Comparison of ENCODE assay signal across 20 cellular contexts in the genomic region with DNA sequence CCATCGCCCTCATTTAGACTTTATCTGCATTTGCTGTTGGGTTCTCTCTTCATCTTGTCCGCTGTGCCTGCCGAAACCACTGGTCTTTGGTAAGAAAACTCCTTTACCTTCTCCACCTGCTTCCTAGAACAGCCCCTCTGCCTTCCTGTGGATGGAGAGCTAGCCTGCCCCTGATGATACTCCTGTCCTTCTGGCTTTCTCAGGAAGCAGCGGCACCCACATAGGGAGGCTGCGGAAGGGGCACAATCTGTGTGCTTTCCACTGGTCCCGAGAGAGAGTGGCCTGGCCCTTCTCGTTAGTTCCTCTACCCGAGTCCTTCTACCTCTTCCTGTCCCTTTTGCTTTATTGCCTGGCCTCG.
DNase-seq lines count a peak whose midpoint lies in the region; ATAC-seq, FAIRE-seq and TF ChIP-seq lines count a peak whose summit lies in the region.
"Had no signal": no experiment of that assay in that cellular context is flagged by ENCODE, and none has a peak within 500 bp of the region (broad histone marks: within the 10 kb centered on the region; RNA-seq: fewer than 3 reads in every experiment).

No MANE protein-coding gene starts in this region.

- H2AK5ac ChIP-seq in H1 (ENCODE audit: low read depth, low read length): no peak overlapping the region

- FAIRE-seq in H1 (lab: Jason Lieb, UNC): no peak

- H3K9me3 ChIP-seq in BLaER1: no peaks in the 10 kb centered on the region
- H3K9me3 ChIP-seq in HUES64 (ENCODE audit: insufficient read depth, low read depth, low read length): no peaks in the 10 kb centered on the region
- H3K9me3 ChIP-seq in H1 (ENCODE audit: insufficient read depth in 2 of 2, low read depth in 1 of 2, low read length in 1 of 2): no peaks in the 10 kb centered on the region
- H3K9me3 ChIP-seq in neural progenitor cell (ENCODE audit: low read depth): no peaks in the 10 kb centered on the region
- H3K9me3 ChIP-seq: uterus had no signal

- H3K4me2 ChIP-seq in BLaER1 (peak overlapping the region; percentile 56), H1 (ENCODE audit: insufficient read depth in 1 of 2, low read depth in 2 of 2, low read length in 2 of 2) (no peak overlapping the region), neural progenitor cell (no peak overlapping the region)
- H3K4me2 ChIP-seq: PC-9 had no signal

- TF ChIP-seq RAD21 in H1 (IDR thresholded peaks at IDR 0.05 in 1 of 2, conservative IDR thresholded peaks at IDR 0.05 in 1 of 2; ENCODE audit: low read depth in 2 of 2, low read length in 2 of 2): no peak

- no peak overlapping the region for H4K91ac ChIP-seq in H1 (replicated peaks; ENCODE audit: insufficient read length, low read length)

- H3K9ac ChIP-seq in BLaER1 (peak overlapping the region; percentile 30; the same call in 1 of the 2 replicates), HUES64 (ENCODE audit: low read depth, low read length) (0 out of 2 replicates have a peak overlapping the region, but pooled peaks have one; percentile 2), H1 (replicated peaks in 1 of 4; ENCODE audit: extremely low read depth in 1 of 4, low read depth in 3 of 4, low read length in 3 of 4) (no peak overlapping the region), neural progenitor cell (no peak overlapping the region)

- peaks cover 0 to 38% of the 10 kb centered on the region in 2 experiments; a peak in 2 of 4 replicates for H3K79me2 ChIP-seq in H1 (ENCODE audit: control insufficient read depth in 1 of 2, insufficient read depth in 2 of 2, low read length in 2 of 2)
- H3K79me2 ChIP-seq in neural progenitor cell (ENCODE audit: low read depth): no peaks in the 10 kb centered on the region

- H3K4me1 ChIP-seq in BLaER1 (peaks cover 79% of the 10 kb centered on the region), HUES64 (ENCODE audit: insufficient read depth, low read length) (peaks cover 30% of the 10 kb centered on the region), H1 (replicated peaks in 1 of 4; ENCODE audit: control insufficient read depth in 3 of 4, insufficient read depth in 4 of 4, low read length in 3 of 4) (peaks cover 0 to 10% (median 7%) of the 10 kb centered on the region in 4 experiments; a peak in 6 of 7 replicates), neural progenitor cell (peaks cover 14% of the 10 kb centered on the region)

- H3K14ac ChIP-seq in H1 (ENCODE audit: insufficient read length): no peak overlapping the region

- DNase-seq in H1 (ENCODE audit: low read depth in 1 of 2, low spot score in 2 of 2) (no peak), neural progenitor cell (ENCODE audit: low spot score) (no peak), glomerular visceral epithelial cell (ENCODE audit: extremely low spot score) (no peak), left ventricle myocardium superior (no peak)
- DNase-seq in activated CD8-positive, alpha-beta memory T cell treated with anti-CD3 and anti-CD28 coated beads for 24 hours: no peak
- DNase-seq: activated CD8-positive, alpha-beta memory T cell treated with anti-CD3 and anti-CD28 coated beads, Interleukin-2, amount 50 U/mL, for 48 hours; amniotic stem cell; DMS53; hippocampal formation; NCI-H1694 treated with DMSO at 0.1 percent for 48 hours; NCI-H510A; PC-9; stimulated activated CD4-positive, alpha-beta T cell treated with anti-CD3 and anti-CD28 coated beads, Interleukin-4, amount 100 ng/mL, for 1 hour had no signal

- H2BK120ac ChIP-seq in H1 (replicated peaks; ENCODE audit: low read depth, low read length): no peak overlapping the region

- no peaks in the 10 kb centered on the region for H3K9me3 Mint-ChIP-seq in neural progenitor cell
- H3K9me3 Mint-ChIP-seq: neural crest cell had no signal

- H2AFZ ChIP-seq in H1 (ENCODE audit: low read length) (no peak overlapping the region), neural progenitor cell (replicated peaks) (no peak overlapping the region)
- H2AFZ ChIP-seq: PC-9 had no signal

- WGBS in HUES64: 92% methylated on average over 9 of the region's 9 CpGs
- WGBS in H1 (ENCODE audit: extremely low coverage in 1 of 2, insufficient coverage in 1 of 2, insufficient read length in 1 of 2, insufficient replicate concordance in 2 of 2, low coverage in 1 of 2, low lambda C conversion rate in 2 of 2, missing lambda C conversion rate in 1 of 2), 2 experiments: 92% methylated on average over 9 of the region's 9 CpGs; no CpG with 5 or more reads in 1 of the 2 experiments

- H3K4ac ChIP-seq in H1 (replicated peaks; ENCODE audit: insufficient read length, low read depth, low read length): no peak overlapping the region

- H3K18ac ChIP-seq in H1 (ENCODE audit: extremely low read depth, low read length): 0 out of 2 replicates have a peak overlapping the region, but pooled peaks have one; percentile 21

- ATAC-seq in left ventricle myocardium superior (no peak), GM18511 (IDR thresholded peaks at IDR 0.05; ENCODE audit: unreplicated experiment) (no peak)
- ATAC-seq: esophagus mucosa, left lobe of liver had no signal

- no peak for TF ChIP-seq POLR2A in H1 (IDR thresholded peaks at IDR 0.05; ENCODE audit: control extremely low read depth in 1 of 2, low read depth in 2 of 2, low read length in 2 of 2)

- H4K20me1 ChIP-seq in BLaER1: peaks cover 100% of the 10 kb centered on the region
- H4K20me1 ChIP-seq in H1 (replicated peaks in 1 of 2; ENCODE audit: control insufficient read depth in 1 of 2, insufficient read depth in 2 of 2, low read length in 2 of 2): peaks cover 2 to 9% of the 10 kb centered on the region in 2 experiments
- H4K20me1 ChIP-seq in neural progenitor cell (ENCODE audit: low read depth): no peaks in the 10 kb centered on the region

- no peak overlapping the region for H3K4me3 Mint-ChIP-seq in neural progenitor cell
- H3K4me3 Mint-ChIP-seq: neural crest cell had no signal

- H3K56ac ChIP-seq in H1 (replicated peaks; ENCODE audit: insufficient read length, low read depth, low read length): no peak overlapping the region

- H3K36me3 ChIP-seq in BLaER1 (peaks cover 55% of the 10 kb centered on the region), HUES64 (ENCODE audit: insufficient read depth, low read length) (no peaks in the 10 kb centered on the region), H1 (ENCODE audit: control insufficient read depth in 2 of 4, insufficient read depth in 4 of 4, low read length in 3 of 4) (no peaks in the 10 kb centered on the region), neural progenitor cell (no peaks in the 10 kb centered on the region)
- H3K36me3 ChIP-seq: uterus had no signal

- H3K27me3 Mint-ChIP-seq in neural progenitor cell (ENCODE audit: insufficient read depth, low read depth): no peaks in the 10 kb centered on the region

- peaks cover 4% of the 10 kb centered on the region for H3F3A ChIP-seq in neural progenitor cell (ENCODE audit: low read depth)

- H3K27me3 ChIP-seq in BLaER1: no peaks in the 10 kb centered on the region
- H3K27me3 ChIP-seq in HUES64 (ENCODE audit: insufficient read depth, low read length): no peaks in the 10 kb centered on the region
- no peaks in the 10 kb centered on the region for H3K27me3 ChIP-seq in H1 (replicated peaks in 1 of 4; ENCODE audit: control insufficient read depth in 3 of 4, extremely low read depth in 1 of 4, insufficient read depth in 3 of 4, low read length in 3 of 4)
- H3K27me3 ChIP-seq in neural progenitor cell: no peaks in the 10 kb centered on the region
- H3K27me3 ChIP-seq: uterus had no signal

- no peak overlapping the region for H2BK15ac ChIP-seq in H1 (ENCODE audit: low read length)

- H3K4me3 ChIP-seq in BLaER1 (no peak overlapping the region), HUES64 (ENCODE audit: low read length) (no peak overlapping the region), H1 (ENCODE audit: extremely low read depth in 1 of 4, insufficient read depth in 2 of 4, low read depth in 3 of 4, low read length in 4 of 4) (no peak overlapping the region), neural progenitor cell (no peak overlapping the region)
- H3K4me3 ChIP-seq: PC-9, uterus had no signal

- no peak overlapping the region for H2BK20ac ChIP-seq in H1 (ENCODE audit: low read length)

- H4K8ac ChIP-seq in H1 (ENCODE audit: extremely low read depth, insufficient read depth, low read length): peak overlapping the region; percentile 22

- TF ChIP-seq EP300 in H1 (IDR thresholded peaks at IDR 0.05; ENCODE audit: borderline replicate concordance in 1 of 2, low read depth in 2 of 2, low read length in 2 of 2): no peak

- H2BK5ac ChIP-seq in H1 (ENCODE audit: low read depth, low read length): peak overlapping the region; percentile 60; the same call in 1 of the 2 replicates

- POLR2A ChIA-PET in H1 (lab: Charles Lee; ENCODE audit: partially characterized antibody): no interaction called here

- H3K23me2 ChIP-seq in H1 (ENCODE audit: low read depth, low read length): no peaks in the 10 kb centered on the region

- CTCF ChIA-PET in H1 (lab: Charles Lee; ENCODE audit: partially characterized antibody): interaction anchor here (1.4 to 1.6 kb wide), 2 partner anchors 11 to 21 kb away, joined by 3 to 5 read pairs; no protein-coding TSS in a partner anchor

- H3K79me1 ChIP-seq in H1 (ENCODE audit: low read depth, low read length): peaks cover 4% of the 10 kb centered on the region; the same call in 1 of the 2 replicates

- H3K27ac Mint-ChIP-seq in neural progenitor cell: peak overlapping the region; percentile 4

- no peak overlapping the region for H3K23ac ChIP-seq in H1 (ENCODE audit: insufficient read length)

- H3K27ac ChIP-seq in BLaER1 (peak overlapping the region; percentile 55), HUES64 (ENCODE audit: low read depth, low read length) (no peak overlapping the region), H1 (ENCODE audit: low read depth, low read length) (no peak overlapping the region), neural progenitor cell (no peak overlapping the region)
- H3K27ac ChIP-seq: PC-9 had no signal

- H2BK12ac ChIP-seq in H1 (ENCODE audit: low read depth, low read length): no peak overlapping the region

- H3K36me3 Mint-ChIP-seq in neural progenitor cell: no peaks in the 10 kb centered on the region

- TF ChIP-seq CTCF in H1 (IDR thresholded peaks at IDR 0.05; ENCODE audit: control extremely low read depth in 1 of 3, insufficient read depth in 1 of 3, low read depth in 1 of 3, low read length in 3 of 3) (no peak), neural progenitor cell (IDR thresholded peaks at IDR 0.05) (no peak)

- intact Hi-C loops in left ventricle myocardium superior (cut with micrococcal nuclease): no loop called here

- no peak overlapping the region for H4K5ac ChIP-seq in H1 (ENCODE audit: insufficient read length, low read depth, low read length)

- peaks cover 64% of the 10 kb centered on the region for H3K4me1 Mint-ChIP-seq in neural progenitor cell

TF ChIP-seq in H1, 55 proteins besides CTCF, POLR2A, EP300 and RAD21 (continues in another document):
- no peak for TF ChIP-seq MAFK (IDR thresholded peaks at IDR 0.05; ENCODE audit: low read depth, low read length)
- TF ChIP-seq RNF2 (IDR thresholded peaks at IDR 0.05; ENCODE audit: borderline replicate concordance, low read depth, low read length, missing control alignments, poor library complexity, severe bottlenecking): no peak
- no peak for TF ChIP-seq ZNF274 (IDR thresholded peaks at IDR 0.05; ENCODE audit: borderline replicate concordance, extremely low read depth, low read length)
- no peak for TF ChIP-seq CBX8 (IDR thresholded peaks at IDR 0.05; ENCODE audit: borderline replicate concordance, low read depth, low read length)
- no peak for TF ChIP-seq CTBP2 (IDR thresholded peaks at IDR 0.05; ENCODE audit: borderline replicate concordance, insufficient read depth, insufficient read length, low read length)

Comparison
In these comparisons a context has a peak if more than half of its experiments do, and no peak if none do; other contexts are left out.
1. H3K9ac ChIP-seq: peak in BLaER1 (single experiment) and HUES64 (single experiment); none in H1 (0 of 4) and neural progenitor cell (single experiment).